8 cellular contexts compared by ENCODE assay signal in the genomic region with DNA sequence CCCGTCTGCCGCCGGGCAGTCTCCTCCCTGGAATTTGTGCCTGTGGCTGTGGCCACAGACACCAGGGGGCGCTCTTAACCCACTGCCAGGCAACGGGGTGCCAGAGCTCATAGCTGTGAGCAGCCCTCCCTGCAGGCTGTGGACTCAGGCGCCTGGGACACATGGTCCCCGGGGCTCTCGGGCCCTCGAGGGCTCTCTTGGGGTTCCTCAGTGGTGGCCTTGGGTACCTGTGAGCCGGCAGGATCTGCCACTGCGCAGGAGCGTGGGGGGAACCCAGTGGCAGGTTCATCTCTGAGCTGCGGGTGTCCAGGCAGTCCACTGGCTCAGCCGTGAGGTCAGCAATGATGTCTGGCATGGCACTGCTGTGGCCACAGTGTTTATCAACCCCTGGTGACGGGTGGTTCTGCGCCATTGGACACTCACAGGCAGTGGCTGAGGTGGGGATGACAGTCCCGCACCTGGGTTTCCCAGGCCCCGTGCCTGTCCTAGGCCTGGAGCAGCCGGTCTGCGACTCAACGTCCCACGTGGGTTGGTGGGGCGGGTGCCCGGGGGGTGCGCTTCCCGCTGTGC. TPM values are rescaled to one million over a fixed set of nuclear protein-coding genes. Genes with fewer than 3 reads are reported as not detected.
DNase-seq lines count a peak whose midpoint lies in the region; ATAC-seq and TF ChIP-seq lines count a peak whose summit lies in the region.

No MANE protein-coding gene starts in this region.

- H3K27me3 ChIP-seq in SU-DHL-6 (ENCODE audit: low read length) (no peaks in the 10 kb centered on the region), right atrium auricular region (no peaks in the 10 kb centered on the region)

- peaks cover 8% of the 10 kb centered on the region; the same call in 1 of the 2 replicates for H3F3A ChIP-seq in SU-DHL-6 (ENCODE audit: insufficient read depth)

- H3K79me2 ChIP-seq in SU-DHL-6 (ENCODE audit: insufficient read depth, low read length): no peaks in the 10 kb centered on the region

- ATAC-seq in HG03521 (IDR thresholded peaks at IDR 0.05; ENCODE audit: unreplicated experiment) (peak; percentile 59), HG02970 (IDR thresholded peaks at IDR 0.05; ENCODE audit: low FRiP score, unreplicated experiment) (no peak), GM21717 (IDR thresholded peaks at IDR 0.05; ENCODE audit: unreplicated experiment) (no peak)

- H3K4me2 ChIP-seq in SU-DHL-6 (ENCODE audit: low read depth, low read length, poor library complexity, severe bottlenecking): no peak overlapping the region

- H3K4me3 ChIP-seq in SU-DHL-6 (ENCODE audit: insufficient read depth, low read length, poor library complexity, severe bottlenecking): no peak overlapping the region
- no peak overlapping the region for H3K4me3 ChIP-seq in right atrium auricular region

- TF ChIP-seq CTCF in GM12874 (IDR thresholded peaks at IDR 0.05; ENCODE audit: insufficient read depth, low read depth, low read length): peak; percentile 95
- peak; percentile 91 for TF ChIP-seq CTCF in SU-DHL-6 (IDR thresholded peaks at IDR 0.05; ENCODE audit: insufficient read depth, low read length, poor library complexity, severe bottlenecking)
- peak; percentile 92 for TF ChIP-seq CTCF in right atrium auricular region (IDR thresholded peaks at IDR 0.05)

- DNase-seq in activated naive CD4-positive, alpha-beta T cell treated with anti-CD3 and anti-CD28 coated beads, Interleukin-2, amount 50 U/mL, for 16 hours: peak; percentile 79
- DNase-seq in right atrium auricular region (ENCODE audit: low spot score): peak; percentile 67
- DNase-seq in stimulated activated CD4-positive, alpha-beta T cell treated with anti-CD3 and anti-CD28 coated beads, Interleukin-12 subunit alpha, Interleukin-12 subunit beta, amount 100 ng/mL, for 48 hours (ENCODE audit: low read depth in 2 of 3, low spot score in 1 of 3): peak; percentile 49 to 77 (median 72)

- H3K36me3 ChIP-seq in SU-DHL-6 (ENCODE audit: low read length) (no peaks in the 10 kb centered on the region), right atrium auricular region (peaks cover 26% of the 10 kb centered on the region)

- no peaks in the 10 kb centered on the region for H3K9me3 ChIP-seq in SU-DHL-6 (ENCODE audit: insufficient read depth, low read length)
- no peaks in the 10 kb centered on the region for H3K9me3 ChIP-seq in right atrium auricular region

- H3K9me2 ChIP-seq in SU-DHL-6 (replicated peaks; ENCODE audit: insufficient read depth, low read length): no peaks in the 10 kb centered on the region

- no peak overlapping the region for H3K27ac ChIP-seq in SU-DHL-6 (ENCODE audit: low read depth, low read length)
- no peak overlapping the region for H3K27ac ChIP-seq in right atrium auricular region

- H2AFZ ChIP-seq in SU-DHL-6 (ENCODE audit: low read depth, low read length, severe bottlenecking): no peak overlapping the region

- H4K20me1 ChIP-seq in SU-DHL-6 (ENCODE audit: low read depth, low read length): no peaks in the 10 kb centered on the region

- no peaks in the 10 kb centered on the region for H3K4me1 ChIP-seq in right atrium auricular region

- no peak overlapping the region for H3K9ac ChIP-seq in SU-DHL-6 (ENCODE audit: low read length)

RNA-seq across cellular contexts. Expression of a gene that starts 37.2 kb away (rescaled TPM):
- 10 to 100 TPM; 17.9 to 22.6 TPM for total RNA-seq in right atrium auricular region

RNA-seq across cellular contexts. Expression of a gene that starts 53.9 kb away (rescaled TPM):
- total RNA-seq in right atrium auricular region: 10 to 100 TPM in 1 of 2 donors, 1 to 10 TPM in 1; 10.0 to 12.0 TPM
